ENCODE assay signal across 24 cellular contexts in genomic region chr3:101159478-101159877, GRCh38.
"Had no signal": no experiment of that assay in that cellular context is flagged by ENCODE, and none has a peak within 500 bp of the region (broad histone marks: within the 10 kb centered on the region; RNA-seq: fewer than 3 reads in every experiment).

No MANE protein-coding gene starts in this region.

- H3K27ac Mint-ChIP-seq: dendritic cell treated with granulocyte-macrophage colony-stimulating factor and Interleukin-4, amounts not matched to agents 40 ng/mL and 50 ng/mL, for 4 days; effector memory CD8-positive, alpha-beta T cell; endodermal cell; mesothelial cell of epicardium had no signal

- DNase-seq: colonic mucosa; cortex of kidney; effector CD8-positive, alpha-beta T cell; effector memory CD8-positive, alpha-beta T cell; endodermal cell; erythroblast; esophagus squamous epithelium; foreskin fibroblast; foreskin melanocyte; gastrocnemius medialis; glutamatergic neuron; head of caudate nucleus; heart right ventricle; hippocampal formation; left cardiac atrium; left lung; left ventricle myocardium superior; lower lobe of right lung; mesenchymal stem cell; mucosa of descending colon had no signal

- H3K27me3 ChIP-seq: colonic mucosa, esophagus squamous epithelium, gastrocnemius medialis, heart right ventricle, left lung had no signal

- ATAC-seq: effector memory CD8-positive, alpha-beta T cell; esophagus mucosa; gastrocnemius medialis; heart right ventricle; left cardiac atrium; left lung; left ventricle myocardium superior; lower lobe of right lung; mucosa of descending colon had no signal

- H3K36me3 ChIP-seq: colonic mucosa, esophagus squamous epithelium, gastrocnemius medialis, heart right ventricle, left lung, lower lobe of right lung had no signal

- H3K27me3 Mint-ChIP-seq: dendritic cell treated with granulocyte-macrophage colony-stimulating factor and Interleukin-4, amounts not matched to agents 40 ng/mL and 50 ng/mL, for 4 days had no signal

- H3K4me3 Mint-ChIP-seq: dendritic cell treated with granulocyte-macrophage colony-stimulating factor and Interleukin-4, amounts not matched to agents 40 ng/mL and 50 ng/mL, for 4 days; effector memory CD8-positive, alpha-beta T cell; endodermal cell; mesothelial cell of epicardium had no signal

- H3K27ac ChIP-seq: colonic mucosa, epithelial cell of prostate, esophagus squamous epithelium, gastrocnemius medialis, heart right ventricle, left lung, lower lobe of right lung had no signal

- H3K9me3 Mint-ChIP-seq: dendritic cell treated with granulocyte-macrophage colony-stimulating factor and Interleukin-4, amounts not matched to agents 40 ng/mL and 50 ng/mL, for 4 days; effector memory CD8-positive, alpha-beta T cell; endodermal cell; mesothelial cell of epicardium had no signal

- H3K4me1 ChIP-seq: colonic mucosa, gastrocnemius medialis, left lung, lower lobe of right lung had no signal

- H3K9me3 ChIP-seq: colonic mucosa, esophagus squamous epithelium, gastrocnemius medialis, heart right ventricle, left lung, lower lobe of right lung, mucosa of descending colon had no signal

- H3K36me3 Mint-ChIP-seq: mesothelial cell of epicardium had no signal

- H3K4me3 ChIP-seq: colonic mucosa, esophagus squamous epithelium, gastrocnemius medialis, heart right ventricle, left lung, lower lobe of right lung, mucosa of descending colon had no signal
